In genomic region chr9:69347607-69348006, GRCh38 we compare ENCODE assay signal across 18 cellular contexts. TPM values are rescaled to one million over a fixed set of nuclear protein-coding genes. Genes with fewer than 3 reads are reported as not detected.
"Had no signal": no experiment of that assay in that cellular context is flagged by ENCODE, and none has a peak within 500 bp of the region (broad histone marks: within the 10 kb centered on the region; RNA-seq: fewer than 3 reads in every experiment).

No MANE protein-coding gene starts in this region.

- H3K27me3 Mint-ChIP-seq: activated naive CD8-positive, alpha-beta T cell treated with anti-CD3 and anti-CD28 coated beads, Interleukin-2, amount 10 ng/mL, durations not matched to agents 7 days and 5 days; brain had no signal

- H3K4me1 Mint-ChIP-seq: activated naive CD8-positive, alpha-beta T cell treated with anti-CD3 and anti-CD28 coated beads, Interleukin-2, amount 10 ng/mL, durations not matched to agents 7 days and 5 days; brain; naive thymus-derived CD8-positive, alpha-beta T cell had no signal

- DNase-seq: activated CD4-positive, alpha-beta T cell treated with anti-CD3 and anti-CD28 coated beads for 1 hour; activated CD4-positive, alpha-beta T cell treated with anti-CD3 and anti-CD28 coated beads, Interleukin-2, amount 50 U/mL, for 4 hours; activated naive CD4-positive, alpha-beta T cell; activated naive CD8-positive, alpha-beta T cell treated with anti-CD3 and anti-CD28 coated beads, Interleukin-2, amount 10 ng/mL, durations not matched to agents 7 days and 5 days; heart right ventricle; kidney glomerular epithelial cell; mesenchymal stem cell; naive thymus-derived CD8-positive, alpha-beta T cell; ovary; stimulated activated CD8-positive, alpha-beta memory T cell treated with anti-CD3 and anti-CD28 coated beads, Interleukin-4, amount 100 ng/mL, for 48 hours; stimulated activated naive CD4-positive, alpha-beta T cell; tibial artery had no signal

- H3K4me3 Mint-ChIP-seq: activated naive CD8-positive, alpha-beta T cell treated with anti-CD3 and anti-CD28 coated beads, Interleukin-2, amount 10 ng/mL, durations not matched to agents 7 days and 5 days; brain; naive thymus-derived CD8-positive, alpha-beta T cell; T-helper 1 cell treated with Interleukin-12 subunit alpha and Interleukin-12 subunit beta and Interleukin-4 antibody, amounts not matched to agents 30 μg/mL and 1 μg/mL, for 36 hours had no signal

- H3K4me3 ChIP-seq: coronary artery, gastroesophageal sphincter, heart right ventricle, ovary, tibial artery had no signal

- H3K36me3 ChIP-seq: gastroesophageal sphincter, heart right ventricle, ovary, tibial artery had no signal

- H3K27ac ChIP-seq: coronary artery, heart right ventricle, ovary, tibial artery had no signal

- H3K9me3 Mint-ChIP-seq: activated naive CD8-positive, alpha-beta T cell treated with anti-CD3 and anti-CD28 coated beads, Interleukin-2, amount 10 ng/mL, durations not matched to agents 7 days and 5 days; T-helper 1 cell treated with Interleukin-12 subunit alpha and Interleukin-12 subunit beta and Interleukin-4 antibody, amounts not matched to agents 30 μg/mL and 1 μg/mL, for 36 hours had no signal

- H3K9me3 ChIP-seq: gastroesophageal sphincter, heart right ventricle, ovary, tibial artery had no signal

- H3K36me3 Mint-ChIP-seq: activated naive CD8-positive, alpha-beta T cell treated with anti-CD3 and anti-CD28 coated beads, Interleukin-2, amount 10 ng/mL, durations not matched to agents 7 days and 5 days; brain; naive thymus-derived CD8-positive, alpha-beta T cell had no signal

- FAIRE-seq: urothelium cell line had no signal

- H3K27me3 ChIP-seq: gastroesophageal sphincter, heart right ventricle, ovary, tibial artery had no signal

- ATAC-seq: esophagus mucosa; gastroesophageal sphincter; naive thymus-derived CD8-positive, alpha-beta T cell had no signal

RNA-seq across cellular contexts. Expression of gene ENTREP1, which starts 22.6 kb away (rescaled TPM):
- total RNA-seq: activated naive CD8-positive, alpha-beta T cell treated with anti-CD3 and anti-CD28 coated beads, Interleukin-2, amount 10 ng/mL, durations not matched to agents 7 days and 5 days; naive thymus-derived CD8-positive, alpha-beta T cell had no signal
- polyA plus RNA-seq: naive thymus-derived CD8-positive, alpha-beta T cell had no signal
